Comparison of ENCODE assay signal across 34 cellular contexts in the genomic region with DNA sequence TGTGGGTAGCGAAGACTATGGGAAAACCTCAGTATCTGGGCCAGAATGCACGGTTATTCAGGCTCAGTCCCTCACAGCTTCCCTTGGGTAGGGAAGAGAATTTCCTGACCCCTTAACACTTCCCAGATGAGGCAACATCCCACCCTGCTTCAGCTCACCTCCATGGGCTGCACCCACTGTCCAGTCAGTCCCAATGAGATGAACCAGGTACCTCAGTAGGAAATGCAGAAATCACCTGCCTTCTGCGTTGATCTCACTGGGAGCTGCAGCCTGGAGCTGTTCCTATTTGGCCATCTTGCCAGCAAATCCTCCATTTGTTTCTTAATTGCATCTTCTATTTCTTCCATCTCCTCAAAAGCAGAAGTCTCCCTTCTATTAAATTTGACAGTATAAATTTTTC.
"Had no signal": no experiment of that assay in that cellular context is flagged by ENCODE, and none has a peak within 500 bp of the region (broad histone marks: within the 10 kb centered on the region; RNA-seq: fewer than 3 reads in every experiment).

No MANE protein-coding gene starts in this region.

- DNase-seq: Karpas-422, Kasumi-1, MG63, MM.1S, MV-4-11, NCI-H1048, NCI-H1092, NCI-H1092 treated with DMSO at 0.1 percent for 48 hours, NCI-H1105, NCI-H1105 treated with DMSO at 0.1 percent for 48 hours, NCI-H1417, NCI-H1417 treated with DMSO at 0.1 percent for 48 hours, NCI-H1436, NCI-H1436 treated with DMSO at 0.1 percent for 48 hours, NCI-H146, NCI-H1694, NCI-H1694 treated with DMSO at 0.1 percent for 48 hours, NCI-H187, NCI-H187 treated with DMSO at 0.1 percent for 48 hours, NCI-H1930, NCI-H2029, NCI-H2029 treated with DMSO at 0.1 percent for 48 hours, NCI-H2081, NCI-H2081 treated with DMSO at 0.1 percent for 48 hours, NCI-H2107, NCI-H2171, NCI-H2171 treated with DMSO at 0.1 percent for 48 hours, NCI-H2227 treated with DMSO at 0.1 percent for 48 hours, NCI-H226, NCI-H345, NCI-H446, NCI-H446 treated with DMSO at 0.1 percent for 48 hours, NCI-H510A had no signal

- H3K36me3 ChIP-seq: MG63 had no signal

- H3K4me2 ChIP-seq: KMS-11 had no signal

- H3K9me3 ChIP-seq: MG63 had no signal

- H3K4me3 ChIP-seq: MG63 had no signal

- H3K9ac ChIP-seq: KMS-11 had no signal

- H3K27ac ChIP-seq: KMS-11 had no signal

- H3K27me3 ChIP-seq: MG63 had no signal
